21 cellular contexts compared by ENCODE assay signal in the genomic region with DNA sequence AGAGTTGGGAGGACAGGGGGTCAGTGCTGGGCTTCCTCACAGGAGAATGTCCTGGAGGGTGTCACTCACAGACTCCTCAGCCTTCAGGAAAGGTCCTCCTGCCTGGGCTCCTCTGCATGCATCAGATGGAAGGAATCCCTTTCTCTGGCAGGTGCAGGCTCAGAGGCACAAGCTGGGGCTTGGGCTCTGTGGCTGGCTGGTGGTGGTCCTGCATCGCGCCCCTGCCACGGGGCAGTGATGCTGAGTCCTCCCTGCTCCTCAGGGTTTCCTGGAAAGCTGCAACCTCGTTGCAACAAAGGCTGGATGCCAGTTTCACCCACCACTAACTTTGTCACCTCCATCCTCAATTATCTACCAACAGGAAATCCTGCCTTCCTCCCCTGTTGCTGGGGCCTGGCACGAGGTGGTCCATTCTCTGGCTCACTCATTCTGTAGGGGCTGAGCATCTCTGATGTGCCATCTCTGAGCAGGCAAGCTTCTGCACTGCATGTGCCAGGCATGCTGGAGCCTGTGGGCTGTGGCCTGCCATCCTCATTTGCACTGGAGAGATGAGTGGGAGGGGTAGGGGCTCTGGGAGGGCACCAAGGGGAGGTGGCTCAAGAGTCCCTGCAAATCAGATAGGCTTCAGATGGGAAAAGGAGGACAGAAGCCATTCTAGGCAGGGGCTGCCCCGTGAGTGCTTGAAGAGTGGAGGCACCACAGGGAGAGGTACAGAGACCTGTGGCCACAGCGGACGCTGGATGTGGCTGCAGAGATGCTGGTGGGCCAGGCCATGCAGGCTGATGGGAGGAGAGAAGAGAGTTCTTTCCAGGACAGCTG.
DNase-seq lines count a peak whose midpoint lies in the region; ATAC-seq and TF ChIP-seq lines count a peak whose summit lies in the region.
"Had no signal": no experiment of that assay in that cellular context is flagged by ENCODE, and none has a peak within 500 bp of the region (broad histone marks: within the 10 kb centered on the region; RNA-seq: fewer than 3 reads in every experiment).

No MANE protein-coding gene starts in this region.

- peaks cover 6% of the 10 kb centered on the region for H3K27me3 ChIP-seq in left ventricle myocardium inferior (ENCODE audit: low read depth)
- H3K27me3 ChIP-seq in esophagus muscularis mucosa, result peaks cover 0 to 9% (median 2%) of the 10 kb centered on the region in 4 donors
- H3K27me3 ChIP-seq in neuronal stem cell (ENCODE audit: control insufficient read depth in 3 of 3, insufficient read depth in 3 of 3, low read depth in 1 of 3, low read length in 3 of 3), result no peaks in the 10 kb centered on the region
- H3K27me3 ChIP-seq: BE2C had no signal

- H2AFZ ChIP-seq in neuronal stem cell (ENCODE audit: low read length), result no peak overlapping the region

- H2BK12ac ChIP-seq in neuronal stem cell (ENCODE audit: low read length), result no peak overlapping the region

- H3K23ac ChIP-seq in neuronal stem cell (ENCODE audit: low read depth, low read length, poor library complexity), result peak overlapping the region; percentile 27

- H3K27ac ChIP-seq in left ventricle myocardium inferior (replicated peaks), result no peak overlapping the region
- H3K27ac ChIP-seq in esophagus muscularis mucosa (replicated peaks in 1 of 4), result no peak overlapping the region
- H3K27ac ChIP-seq in neuronal stem cell (replicated peaks; ENCODE audit: low read length), result no peak overlapping the region

- H4K8ac ChIP-seq in neuronal stem cell (ENCODE audit: low read depth, low read length), result no peak overlapping the region

- no peak overlapping the region for H3K4me2 ChIP-seq in neuronal stem cell (ENCODE audit: insufficient read depth, low read length, poor library complexity, severe bottlenecking)

- H3K36me3 ChIP-seq in left ventricle myocardium inferior (no peaks in the 10 kb centered on the region), esophagus muscularis mucosa (no peaks in the 10 kb centered on the region), neuronal stem cell (replicated peaks in 1 of 2; ENCODE audit: control insufficient read depth in 2 of 2, insufficient read depth in 2 of 2, low read length in 2 of 2) (no peaks in the 10 kb centered on the region)
- H3K36me3 ChIP-seq: BE2C had no signal

- DNase-seq in cardiac septum (ENCODE audit: low spot score), result peak; percentile 51
- no peak for DNase-seq in left ventricle myocardium inferior
- DNase-seq in esophagus muscularis mucosa (ENCODE audit: extremely low spot score), result peak; percentile 83
- DNase-seq in neuronal stem cell (ENCODE audit: low spot score), result no peak
- DNase-seq in OCI-M1 (lab: John Stamatoyannopoulos, UW), result no peak
- DNase-seq in NCI-H82 (lab: John Stamatoyannopoulos, UW), result no peak
- DNase-seq: BE2C; CD4-positive, alpha-beta memory T cell; DMS153; GF-D8; HCEC 1CT; KBM-7; MV-4-11; NCI-H1694 treated with DMSO at 0.1 percent for 48 hours; NCI-H2107; NCI-H510A; NCI-H748 treated with DMSO at 0.1 percent for 48 hours; RPMI8226; SIG-M5 had no signal

- ATAC-seq in HG03439 (IDR thresholded peaks at IDR 0.05; ENCODE audit: unreplicated experiment), result no peak
- ATAC-seq: HepG2 had no signal

- no peak overlapping the region for H2BK5ac ChIP-seq in neuronal stem cell (ENCODE audit: low read length)

- no peak overlapping the region for H4K91ac ChIP-seq in neuronal stem cell (ENCODE audit: low read depth, low read length, poor library complexity)

- peak overlapping the region; percentile 28 for H2AK5ac ChIP-seq in neuronal stem cell (ENCODE audit: low read depth, low read length)

- no peak overlapping the region for H3K14ac ChIP-seq in neuronal stem cell (ENCODE audit: low read length)

- no peaks in the 10 kb centered on the region for H3K9me3 ChIP-seq in left ventricle myocardium inferior (replicated peaks)
- no peaks in the 10 kb centered on the region for H3K9me3 ChIP-seq in esophagus muscularis mucosa
- no peaks in the 10 kb centered on the region for H3K9me3 ChIP-seq in neuronal stem cell (replicated peaks in 1 of 2; ENCODE audit: control insufficient read depth in 2 of 2, insufficient read depth in 1 of 2, low read depth in 1 of 2, low read length in 2 of 2)
- H3K9me3 ChIP-seq: BE2C had no signal

- H3K79me1 ChIP-seq in neuronal stem cell (ENCODE audit: low read depth, low read length), result peaks cover 4% of the 10 kb centered on the region

- TF ChIP-seq CTCF in left ventricle myocardium inferior (IDR thresholded peaks at IDR 0.05; ENCODE audit: borderline replicate concordance) (no peak), esophagus muscularis mucosa (IDR thresholded peaks at IDR 0.05) (no peak)

- peaks cover 38% of the 10 kb centered on the region for H3K4me1 ChIP-seq in left ventricle myocardium inferior
- H3K4me1 ChIP-seq in esophagus muscularis mucosa, result peaks cover 0 to 6% (median 0%) of the 10 kb centered on the region in 4 donors
- peaks cover 0 to 9% of the 10 kb centered on the region in 2 donors for H3K4me1 ChIP-seq in neuronal stem cell (ENCODE audit: control insufficient read depth in 2 of 2, insufficient read depth in 1 of 2, low read depth in 1 of 2, low read length in 2 of 2)
- H3K4me1 ChIP-seq: BE2C had no signal

- H3K4ac ChIP-seq in neuronal stem cell (ENCODE audit: low read length), result no peak overlapping the region

- no peak overlapping the region for H3K9ac ChIP-seq in neuronal stem cell (ENCODE audit: low read depth, low read length, poor library complexity)

- peak overlapping the region; percentile 29 for H3K18ac ChIP-seq in neuronal stem cell (ENCODE audit: low read length)

- no peak for TF ChIP-seq POLR2A in esophagus muscularis mucosa (IDR thresholded peaks at IDR 0.05; ENCODE audit: low read depth)

- H3K4me3 ChIP-seq in left ventricle myocardium inferior (no peak overlapping the region), esophagus muscularis mucosa (no peak overlapping the region), neuronal stem cell (ENCODE audit: low read length in 2 of 2) (no peak overlapping the region)

- intact Hi-C loops in cardiac septum (cut with DNase I), result no loop called here
- intact Hi-C loops in left ventricle myocardium inferior (cut with micrococcal nuclease), result no loop called here
- intact Hi-C loops in esophagus muscularis mucosa (cut with DNase I), result no loop called here

- peak overlapping the region; percentile 0 for H2BK15ac ChIP-seq in neuronal stem cell (ENCODE audit: low read length)

- no peak overlapping the region for H2BK120ac ChIP-seq in neuronal stem cell (ENCODE audit: low read depth, low read length)

- TF ChIP-seq EP300 in esophagus muscularis mucosa (IDR thresholded peaks at IDR 0.05), result no peak

- WGBS in esophagus muscularis mucosa, result 74% methylated on average over 8 of the region's 8 CpGs
- no CpG with 5 or more reads among the region's 8 CpGs for WGBS in neuronal stem cell (ENCODE audit: extremely low coverage in 2 of 2, insufficient read length in 2 of 2, insufficient replicate concordance in 1 of 2), 2 donors

Comparison
In these comparisons a context has a peak if more than half of its experiments do, and no peak if none do; other contexts are left out.
1. DNase-seq: peak in cardiac septum (single experiment) and esophagus muscularis mucosa (single experiment); none in left ventricle myocardium inferior (single experiment), neuronal stem cell (single experiment), OCI-M1 (single experiment) and NCI-H82 (single experiment).